8 cellular contexts compared by ENCODE assay signal in the genomic region with DNA sequence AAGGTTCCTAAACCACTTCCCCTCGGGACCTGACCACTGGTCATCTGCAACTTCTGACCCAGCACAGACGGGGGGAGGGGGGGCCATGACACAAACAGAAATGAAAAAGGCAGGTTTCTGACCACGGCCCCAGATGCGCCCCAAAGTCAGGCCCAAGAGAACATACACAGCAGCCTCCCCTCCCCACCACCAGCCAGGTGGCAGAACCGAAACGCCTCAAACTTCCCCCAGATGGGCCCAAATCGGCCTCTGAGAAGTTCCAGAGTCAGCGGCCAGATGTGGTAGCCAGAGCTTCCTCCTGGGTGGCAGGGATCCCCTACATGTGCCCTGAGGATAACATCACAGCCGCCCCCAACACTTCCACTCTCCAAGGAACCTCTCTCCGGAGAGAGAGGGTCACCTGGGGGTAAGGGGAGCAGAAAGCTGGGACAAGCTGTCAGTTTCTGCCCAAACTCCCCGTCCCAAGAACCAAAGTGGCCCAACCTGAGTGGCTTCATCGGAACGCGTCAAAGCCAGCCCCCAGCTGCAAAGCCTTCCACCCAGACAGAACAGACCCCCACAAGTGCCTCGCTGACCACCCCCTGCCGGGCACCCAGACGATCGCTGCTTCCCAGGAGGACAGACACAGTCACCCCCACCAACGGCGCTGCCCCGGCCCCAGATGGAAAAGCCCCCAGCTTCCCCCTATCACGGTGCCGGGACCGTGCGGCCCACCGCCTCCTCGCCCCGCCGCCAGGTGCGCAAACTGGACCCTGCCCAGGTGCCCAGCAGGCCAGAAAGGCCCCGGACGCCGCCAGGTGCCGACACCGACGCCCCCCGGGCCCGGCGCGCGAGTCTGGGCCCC. TPM values are rescaled to one million over a fixed set of nuclear protein-coding genes. Genes with fewer than 3 reads are reported as not detected.
DNase-seq lines count a peak whose midpoint lies in the region; ATAC-seq and TF ChIP-seq lines count a peak whose summit lies in the region.

No MANE protein-coding gene starts in this region.

- H3K36me3 ChIP-seq in DND-41 (ENCODE audit: insufficient read depth, low read length) (no peaks in the 10 kb centered on the region; the same call in 1 of the 2 replicates), KOPT-K1 (ENCODE audit: insufficient read depth, low read length) (no peaks in the 10 kb centered on the region), hepatocyte (replicated peaks; ENCODE audit: insufficient read depth, low read depth) (no peaks in the 10 kb centered on the region), skeletal muscle satellite cell (ENCODE audit: insufficient read depth, low read length) (no peaks in the 10 kb centered on the region)

- TF ChIP-seq CTCF in DND-41 (IDR thresholded peaks at IDR 0.05; ENCODE audit: borderline replicate concordance, extremely low read depth, low read length, poor library complexity, severe bottlenecking) (no peak), hepatocyte (IDR thresholded peaks at IDR 0.05; ENCODE audit: poor library complexity) (no peak)

- no peaks in the 10 kb centered on the region for H3K9me3 ChIP-seq in DND-41 (ENCODE audit: insufficient read depth, low read length, severe bottlenecking)
- no peaks in the 10 kb centered on the region for H3K9me3 ChIP-seq in KOPT-K1 (ENCODE audit: insufficient read depth, low read length, poor library complexity, severe bottlenecking)
- H3K9me3 ChIP-seq in hepatocyte (ENCODE audit: low read depth), result no peaks in the 10 kb centered on the region
- H3K9me3 ChIP-seq in skeletal muscle satellite cell (replicated peaks; ENCODE audit: low read length), result no peaks in the 10 kb centered on the region

- H3K79me2 ChIP-seq in DND-41 (ENCODE audit: insufficient read depth, low read length) (peaks cover 57% of the 10 kb centered on the region), hepatocyte (peaks cover 46% of the 10 kb centered on the region)

- H3K36me3 Mint-ChIP-seq in activated naive CD8-positive, alpha-beta T cell, result no peaks in the 10 kb centered on the region

- H4K20me1 ChIP-seq in DND-41 (ENCODE audit: insufficient read depth, low read length) (peaks cover 29% of the 10 kb centered on the region), hepatocyte (ENCODE audit: insufficient read depth, poor library complexity, severe bottlenecking) (peaks cover 20% of the 10 kb centered on the region)

- H3K27ac ChIP-seq in DND-41 (ENCODE audit: low read length) (peak overlapping the region; percentile 77), KOPT-K1 (ENCODE audit: low read depth, low read length, poor library complexity, severe bottlenecking) (peak overlapping the region; percentile 73), hepatocyte (peak overlapping the region; percentile 97)

- WGBS in hepatocyte (ENCODE audit: low lambda C conversion rate, missing lambda C conversion rate), result 5% methylated on average over 28 of the region's 41 CpGs

- H3K4me3 Mint-ChIP-seq in activated naive CD8-positive, alpha-beta T cell, result peak overlapping the region; percentile 99

- peak; percentile 22 for DNase-seq in DND-41
- DNase-seq in hepatocyte (ENCODE audit: low spot score), result peak; percentile 52
- DNase-seq in SHP77 (lab: John Stamatoyannopoulos, UW), result no peak
- DNase-seq in NCI-H2171 treated with DMSO at 0.1 percent for 48 hours (lab: John Stamatoyannopoulos, UW), result no peak
- no peak for DNase-seq in NCI-H226

- H3K4me1 ChIP-seq in DND-41 (ENCODE audit: insufficient read depth, low read length) (peaks cover 24% of the 10 kb centered on the region), hepatocyte (ENCODE audit: insufficient read depth) (peaks cover 24% of the 10 kb centered on the region), skeletal muscle satellite cell (ENCODE audit: control insufficient read depth, insufficient read depth, low read length) (peaks cover 17% of the 10 kb centered on the region)

- H3K4me2 ChIP-seq in DND-41 (ENCODE audit: insufficient read depth, low read length) (peak overlapping the region; percentile 97), hepatocyte (peak overlapping the region; percentile 82), skeletal muscle satellite cell (ENCODE audit: low read length) (peak overlapping the region; percentile 86)

- no peak for ATAC-seq in DND-41 (ENCODE audit: insufficient read depth, low read depth)

- peak overlapping the region; percentile 74 to 85 for H3K4me3 ChIP-seq in DND-41 (ENCODE audit: low read depth in 1 of 2, low read length in 2 of 2)
- peak overlapping the region; percentile 58 for H3K4me3 ChIP-seq in hepatocyte
- peak overlapping the region; percentile 98 for H3K4me3 ChIP-seq in skeletal muscle satellite cell (ENCODE audit: low read length)

- H2AFZ ChIP-seq in DND-41 (ENCODE audit: low read depth, low read length) (peak overlapping the region; percentile 90), hepatocyte (no peak overlapping the region)

- H3K27me3 Mint-ChIP-seq in activated naive CD8-positive, alpha-beta T cell, result no peaks in the 10 kb centered on the region

- H3K4me1 Mint-ChIP-seq in activated naive CD8-positive, alpha-beta T cell (ENCODE audit: low read depth), result peaks cover 21% of the 10 kb centered on the region

- H3K27me3 ChIP-seq in DND-41 (ENCODE audit: insufficient read depth, low read length, poor library complexity) (no peaks in the 10 kb centered on the region), hepatocyte (no peaks in the 10 kb centered on the region), skeletal muscle satellite cell (ENCODE audit: control insufficient read depth, insufficient read depth, low read length) (no peaks in the 10 kb centered on the region)

- H3K9me3 Mint-ChIP-seq in activated naive CD8-positive, alpha-beta T cell (ENCODE audit: low read depth), result no peaks in the 10 kb centered on the region

- peak overlapping the region; percentile 92 for H3K27ac Mint-ChIP-seq in activated naive CD8-positive, alpha-beta T cell

- no peaks in the 10 kb centered on the region for H3K9me2 ChIP-seq in hepatocyte (replicated peaks; ENCODE audit: insufficient read depth)

- peak overlapping the region; percentile 83 for H3K9ac ChIP-seq in DND-41 (ENCODE audit: low read depth, low read length)
- peak overlapping the region; percentile 97 for H3K9ac ChIP-seq in skeletal muscle satellite cell (ENCODE audit: low read depth, low read length)

RNA-seq across cellular contexts. Expression of gene ELL, which starts 0.8 kb away (rescaled TPM):
- 3.9 and 11.0 TPM in 2 replicates for total RNA-seq in hepatocyte
- 15.0 and 18.1 TPM in 2 replicates for polyA plus RNA-seq in hepatocyte
- 11.8 and 12.2 TPM in 2 replicates for total RNA-seq in skeletal muscle satellite cell (2012; rRNA removed)

RNA-seq across cellular contexts. Expression of gene FKBP8, which starts 22.3 kb away (rescaled TPM):
- 183 and 195 TPM in 2 replicates for total RNA-seq in hepatocyte
- 247 and 262 TPM in 2 replicates for polyA plus RNA-seq in hepatocyte
- total RNA-seq in skeletal muscle satellite cell (2012; rRNA removed), result 170 and 228 TPM in 2 replicates

RNA-seq across cellular contexts. Expression of gene KXD1, which starts 36.6 kb away (rescaled TPM):
- total RNA-seq in hepatocyte, result 76.3 and 91.7 TPM in 2 replicates
- 85.7 and 89.2 TPM in 2 replicates for polyA plus RNA-seq in hepatocyte
- 142 and 164 TPM in 2 replicates for total RNA-seq in skeletal muscle satellite cell (2012; rRNA removed)

RNA-seq across cellular contexts. Expression of gene UBA52, which starts 50.6 kb away (rescaled TPM):
- 561 and 593 TPM in 2 replicates for total RNA-seq in hepatocyte
- polyA plus RNA-seq in hepatocyte, result 470 and 498 TPM in 2 replicates
- total RNA-seq in skeletal muscle satellite cell (2012; rRNA removed), result 695 and 1,141 TPM in 2 replicates

Comparison
In these comparisons a context has a peak if more than half of its experiments do, and no peak if none do; other contexts are left out.
1. DNase-seq: peak in DND-41 (single experiment) and hepatocyte (single experiment); none in SHP77 (0 of 2), NCI-H2171 treated with DMSO at 0.1 percent for 48 hours (single experiment) and NCI-H226 (single experiment).
2. Peak in every context shown above with its lines, with median percentiles within 50 percentile points of each other: H3K27ac ChIP-seq, H3K4me2 ChIP-seq and H3K4me3 ChIP-seq.